In the genomic region with DNA sequence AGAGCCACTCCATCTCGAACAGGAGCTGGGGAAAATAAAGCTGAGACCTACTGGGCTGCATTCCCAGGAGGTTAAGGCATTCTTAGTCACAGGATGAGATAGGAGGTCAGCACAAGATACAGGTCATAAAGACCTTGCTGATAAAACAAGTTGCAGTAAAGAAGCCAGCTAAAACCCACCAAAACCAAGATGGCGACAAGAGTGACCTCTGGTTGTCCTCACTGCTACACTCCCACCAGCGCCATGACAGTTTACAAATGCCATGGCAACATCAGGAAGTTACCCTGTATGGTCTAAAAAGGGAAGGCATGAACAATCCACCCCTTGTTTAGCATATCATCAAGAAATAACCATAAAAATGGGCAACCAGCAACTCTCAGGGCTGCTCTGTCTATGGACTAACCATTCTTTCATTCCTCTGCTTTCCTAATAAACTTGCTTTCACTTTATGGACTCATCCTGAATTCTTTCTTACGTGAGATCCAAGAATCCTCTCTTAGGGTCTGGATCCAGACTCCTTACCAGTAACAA, we compare ENCODE assay signal across 3 cellular contexts. TPM values are rescaled to one million over a fixed set of nuclear protein-coding genes. Genes with fewer than 3 reads are reported as not detected.
"Had no signal": no experiment of that assay in that cellular context is flagged by ENCODE, and none has a peak within 500 bp of the region (broad histone marks: within the 10 kb centered on the region; RNA-seq: fewer than 3 reads in every experiment).

No MANE protein-coding gene starts in this region.

RNA-seq across cellular contexts. Expression of gene SALL4, which starts 24.0 kb away (rescaled TPM):
- total RNA-seq: activated B cell treated with CpG ODN at 0.5 μM for 24 hours; activated CD4-positive, alpha-beta memory T cell treated with anti-CD3 and anti-CD28 coated beads for 36 hours; activated naive CD4-positive, alpha-beta T cell treated with anti-CD3 and anti-CD28 coated beads for 36 hours had no signal
